ENCODE assay signal across 8 cellular contexts in the genomic region with DNA sequence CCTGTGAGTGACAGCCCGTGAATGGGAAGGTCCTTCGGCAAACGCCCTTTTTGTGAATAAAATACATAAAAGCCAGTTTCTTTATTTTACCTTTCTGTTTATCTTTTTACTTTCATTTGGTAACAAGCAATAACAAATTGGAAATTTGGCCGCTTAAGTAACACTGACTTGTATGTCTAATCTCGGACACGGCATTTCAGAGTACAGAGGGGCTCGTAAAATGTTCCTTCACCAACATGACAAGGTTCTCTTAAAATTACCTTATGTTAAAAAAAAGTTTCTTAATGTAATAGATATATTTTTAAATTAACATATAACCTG. TPM values are rescaled to one million over a fixed set of nuclear protein-coding genes. Genes with fewer than 3 reads are reported as not detected.
DNase-seq lines count a peak whose midpoint lies in the region; TF ChIP-seq lines count a peak whose summit lies in the region.

No MANE protein-coding gene starts in this region.

- H3K4me3 Mint-ChIP-seq in brain (peak overlapping the region; percentile 78 to 88 (median 84)), mesothelial cell of epicardium (peak overlapping the region; percentile 83)

- no peaks in the 10 kb centered on the region for H3K27me3 ChIP-seq in A673 (replicated peaks; ENCODE audit: insufficient read depth, low read depth, low read length, poor library complexity)

- H3K27ac Mint-ChIP-seq in brain = peak overlapping the region; percentile 60 to 91 (median 83)
- peak overlapping the region; percentile 96 for H3K27ac Mint-ChIP-seq in mesothelial cell of epicardium

- in situ Hi-C loops in GM13977 (cut with MboI; ENCODE audit: low pct_unique_long_range_greater_than_20kb, low sequenced_read_pairs, unreplicated experiment) = no loop called here

- peaks cover 18% of the 10 kb centered on the region for H3K9me3 ChIP-seq in A673 (ENCODE audit: low read depth, low read length, poor library complexity, severe bottlenecking)

- H3K4me1 ChIP-seq in A673 (ENCODE audit: insufficient read depth, low read length, poor library complexity, severe bottlenecking) = peaks cover 18% of the 10 kb centered on the region

- TF ChIP-seq CTCF in A673 (conservative IDR thresholded peaks at IDR 0.05; ENCODE audit: low read depth, low read length) (no peak), HFF-Myc (IDR thresholded peaks at IDR 0.05; ENCODE audit: low read depth, low read length, missing control alignments) (no peak), brain (conservative IDR thresholded peaks at IDR 0.05) (no peak), mesothelial cell of epicardium (IDR thresholded peaks at IDR 0.05; ENCODE audit: unreplicated experiment) (no peak), GM13977 (IDR thresholded peaks at IDR 0.05; ENCODE audit: extremely low read depth, insufficient read depth, missing control alignments) (no peak)

- intact Hi-C loops in A673 (cut with micrococcal nuclease; ENCODE audit: unreplicated experiment) = no loop called here

- H3K4me3 ChIP-seq in A673 (ENCODE audit: low read depth, low read length, poor library complexity, severe bottlenecking) (peak overlapping the region; percentile 65), HFF-Myc (replicated peaks; ENCODE audit: low read depth, low read length) (peak overlapping the region; percentile 53)

- H3K36me3 Mint-ChIP-seq in brain (peaks cover 34% of the 10 kb centered on the region), mesothelial cell of epicardium (peaks cover 33% of the 10 kb centered on the region)

- BruUV-seq in A673 (replicated peaks; lab: Mats Ljungman, UMichigan) = TSS peak; percentile 65

- H3K4me1 Mint-ChIP-seq in brain (peaks cover 25% of the 10 kb centered on the region), mesothelial cell of epicardium (peaks cover 48% of the 10 kb centered on the region)

- POLR2A ChIA-PET in A673 (lab: Charles Lee; ENCODE audit: low non-redundant PET) = no interaction called here

- DNase-seq in A673 (ENCODE audit: low spot score) = no peak
- DNase-seq in HFF-Myc (ENCODE audit: extremely low read depth, low read depth) = no peak
- no peak for DNase-seq in mesothelial cell of epicardium (ENCODE audit: low spot score in 2 of 2, unreplicated experiment in 2 of 2)
- no peak for DNase-seq in NCI-H226
- no peak for DNase-seq in NCI-H1930 (lab: John Stamatoyannopoulos, UW)
- DNase-seq in GM13977 (ENCODE audit: low spot score) = no peak
- no peak for DNase-seq in germinal center (ENCODE audit: low spot score)

- no peaks in the 10 kb centered on the region for H3K36me3 ChIP-seq in A673 (ENCODE audit: insufficient read depth, low read length, poor library complexity, severe bottlenecking)

- H3K9me3 Mint-ChIP-seq in brain = peaks cover 26 to 39% (median 29%) of the 10 kb centered on the region in 5 experiments
- H3K9me3 Mint-ChIP-seq in mesothelial cell of epicardium = peaks cover 25% of the 10 kb centered on the region

- H3K27me3 Mint-ChIP-seq in brain = no peaks in the 10 kb centered on the region
- H3K27me3 Mint-ChIP-seq in mesothelial cell of epicardium (ENCODE audit: low read depth) = no peaks in the 10 kb centered on the region

- H3K27ac ChIP-seq in A673 (ENCODE audit: low read depth, low read length, poor library complexity, severe bottlenecking) = peak overlapping the region; percentile 92

- CTCF ChIA-PET in A673 (lab: Charles Lee) = no interaction called here

RNA-seq across cellular contexts. Expression of a gene that starts 0.6 kb away (rescaled TPM):
- total RNA-seq in A673 (2021) (12.6 and 13.9 TPM in 2 replicates), mesothelial cell of epicardium (17.6 to 21.1 TPM (median 18.9 TPM) in 3 replicates)
- polyA plus RNA-seq in brain (ENCODE audit: insufficient read depth, low read depth, low replicate concordance) = 4.0 TPM
